In genomic region chr2:174246944-174247381, GRCh38 we compare ENCODE assay signal across 9 cellular contexts. TPM values are rescaled to one million over a fixed set of nuclear protein-coding genes. Genes with fewer than 3 reads are reported as not detected.
DNase-seq lines count a peak whose midpoint lies in the region; ATAC-seq and TF ChIP-seq lines count a peak whose summit lies in the region.
"Had no signal": no experiment of that assay in that cellular context is flagged by ENCODE, and none has a peak within 500 bp of the region (broad histone marks: within the 10 kb centered on the region; RNA-seq: fewer than 3 reads in every experiment).

No MANE protein-coding gene starts in this region.

- H3K9ac ChIP-seq in PC-3 (ENCODE audit: low read length) (peak overlapping the region; percentile 95), skeletal muscle satellite cell (ENCODE audit: low read depth, low read length) (no peak overlapping the region)

- POLR2A ChIA-PET in MCF 10A (lab: Yijun Ruan, JAX) (interaction anchor here (0.9 to 6.8 kb wide), 13 partner anchors 12 to 169 kb away, joined by 3 to 65 read pairs (median 3); no protein-coding TSS in a partner anchor), PC-3 (lab: Charles Lee; ENCODE audit: unreplicated experiment) (no interaction called here)

- peaks cover 0 to 6% of the 10 kb centered on the region in 2 donors for H3K4me1 ChIP-seq in breast epithelium
- peaks cover 17% of the 10 kb centered on the region for H3K4me1 ChIP-seq in PC-3 (ENCODE audit: insufficient read depth, low read length)
- H3K4me1 ChIP-seq in skeletal muscle satellite cell (ENCODE audit: control insufficient read depth, insufficient read depth, low read length), result peaks cover 18% of the 10 kb centered on the region
- peaks cover 11% of the 10 kb centered on the region for H3K4me1 ChIP-seq in mucosa of descending colon (ENCODE audit: low read depth)

- TF ChIP-seq CTCF in MCF 10A (IDR thresholded peaks at IDR 0.05; ENCODE audit: unreplicated experiment), result no peak
- no peak for TF ChIP-seq CTCF in breast epithelium (IDR thresholded peaks at IDR 0.05)
- TF ChIP-seq CTCF in PC-3 (conservative IDR thresholded peaks at IDR 0.05; ENCODE audit: low read depth, low read length), result no peak
- TF ChIP-seq CTCF in epithelial cell of esophagus (IDR thresholded peaks at IDR 0.05; ENCODE audit: insufficient read depth, low read depth, low read length, missing control alignments), result no peak
- no peak for TF ChIP-seq CTCF in mucosa of descending colon (IDR thresholded peaks at IDR 0.05)

- 0 out of 2 replicates have a peak, but pooled peaks cover 5% of the 10 kb centered on the region for H4K20me1 ChIP-seq in PC-3 (ENCODE audit: low read length)

- H3K27me3 ChIP-seq in breast epithelium, result no peaks in the 10 kb centered on the region
- H3K27me3 ChIP-seq in PC-3 (ENCODE audit: low read length), result no peaks in the 10 kb centered on the region
- no peaks in the 10 kb centered on the region for H3K27me3 ChIP-seq in skeletal muscle satellite cell (ENCODE audit: control insufficient read depth, insufficient read depth, low read length)
- H3K27me3 ChIP-seq: testis had no signal

- H3K9me3 Mint-ChIP-seq in MCF 10A (ENCODE audit: unreplicated experiment), result no peaks in the 10 kb centered on the region

- H3K4me3 ChIP-seq in breast epithelium (no peak overlapping the region), PC-3 (ENCODE audit: low read length) (peak overlapping the region; percentile 90), epithelial cell of esophagus (ENCODE audit: low read length) (peak overlapping the region; percentile 82), skeletal muscle satellite cell (ENCODE audit: low read length) (no peak overlapping the region), mucosa of descending colon (no peak overlapping the region)

- H3K4me3 Mint-ChIP-seq in MCF 10A (ENCODE audit: unreplicated experiment), result peak overlapping the region; percentile 94

- CTCF ChIA-PET in MCF 10A (lab: Yijun Ruan, JAX), result no interaction called here
- CTCF ChIA-PET in PC-3 (lab: Charles Lee), result interaction anchor here (0.7 kb wide), 1 partner anchor 17 kb away, joined by 3 read pairs; no protein-coding TSS in a partner anchor

- peak overlapping the region; percentile 94 for H3K27ac Mint-ChIP-seq in MCF 10A (ENCODE audit: low read depth, unreplicated experiment)

- H2AFZ ChIP-seq in PC-3 (ENCODE audit: low read length), result no peak overlapping the region

- intact Hi-C loops in MCF 10A (cut with micrococcal nuclease), result loop anchor here (10.0 kb wide), 1 partner anchor 282 kb away; the partner anchor contains the start of gene SP3
- intact Hi-C loops in breast epithelium (cut with DNase I; ENCODE audit: low total_unique reads), result no loop called here
- intact Hi-C loops in PC-3 (cut with micrococcal nuclease), result loop anchor here (1.0 to 5.0 kb wide), 3 partner anchors 85 to 275 kb away; no protein-coding TSS in a partner anchor
- intact Hi-C loops in mucosa of descending colon (cut with DNase I, micrococcal nuclease), result no loop called here

- peaks cover 13% of the 10 kb centered on the region for H3K4me1 Mint-ChIP-seq in MCF 10A (ENCODE audit: insufficient read depth, unreplicated experiment)

- H3K36me3 Mint-ChIP-seq in MCF 10A (ENCODE audit: insufficient read depth, unreplicated experiment), result peaks cover 45% of the 10 kb centered on the region

- DNase-seq in MCF 10A (ENCODE audit: unreplicated experiment) (no peak), breast epithelium (ENCODE audit: low spot score in 2 of 2) (no peak), PC-3 (peak; percentile 37), epithelial cell of esophagus (ENCODE audit: low read depth) (peak; percentile 31), T-helper 9 cell (no peak), mucosa of descending colon (no peak)
- DNase-seq: testis had no signal

- H3K27ac ChIP-seq in breast epithelium (peak overlapping the region in 1 of 2 donors; percentile 89), PC-3 (ENCODE audit: low read length) (no peak overlapping the region)

- no peak for TF ChIP-seq POLR2A in breast epithelium (IDR thresholded peaks at IDR 0.05)

- H3K9me3 ChIP-seq in breast epithelium, result no peaks in the 10 kb centered on the region
- no peaks in the 10 kb centered on the region for H3K9me3 ChIP-seq in PC-3 (ENCODE audit: low read length)
- H3K9me3 ChIP-seq in skeletal muscle satellite cell (replicated peaks; ENCODE audit: low read length), result no peaks in the 10 kb centered on the region
- no peaks in the 10 kb centered on the region for H3K9me3 ChIP-seq in mucosa of descending colon
- H3K9me3 ChIP-seq: testis had no signal

- BruUV-seq in MCF 10A (replicated peaks; lab: Mats Ljungman, UMichigan) (no TSS peak), PC-3 (replicated peaks; lab: Mats Ljungman, UMichigan) (no TSS peak)

- H3K27me3 Mint-ChIP-seq in MCF 10A (ENCODE audit: insufficient read depth, unreplicated experiment), result no peaks in the 10 kb centered on the region

- H3K4me2 ChIP-seq in PC-3 (ENCODE audit: low read length) (peak overlapping the region; percentile 96), skeletal muscle satellite cell (ENCODE audit: low read length) (peak overlapping the region; percentile 88)

- H3F3A ChIP-seq in PC-3 (ENCODE audit: low read length, unreplicated experiment), result no peaks in the 10 kb centered on the region

- ATAC-seq in PC-3 (no peak), HG02798 (IDR thresholded peaks at IDR 0.05; ENCODE audit: poor library complexity, unreplicated experiment) (no peak), mucosa of descending colon (no peak)

- peaks cover 63% of the 10 kb centered on the region for H3K79me2 ChIP-seq in PC-3 (ENCODE audit: low read length)

- H3K36me3 ChIP-seq in breast epithelium, result no peaks in the 10 kb centered on the region
- peaks cover 26% of the 10 kb centered on the region for H3K36me3 ChIP-seq in PC-3 (ENCODE audit: low read depth, low read length)
- H3K36me3 ChIP-seq in skeletal muscle satellite cell (ENCODE audit: insufficient read depth, low read length), result peaks cover 15% of the 10 kb centered on the region
- no peaks in the 10 kb centered on the region for H3K36me3 ChIP-seq in mucosa of descending colon (ENCODE audit: low read depth)

- no peaks in the 10 kb centered on the region for H3K9me2 ChIP-seq in PC-3 (replicated peaks; ENCODE audit: low read length)

RNA-seq across cellular contexts. Expression of gene OLA1, which starts 1.4 kb away (rescaled TPM):
- total RNA-seq in MCF 10A (2022) (169 and 224 TPM in 2 replicates), breast epithelium (10 to 100 TPM; 56.0 to 73.7 (median 69.1) TPM), PC-3 (2014; rRNA removed) (154 and 182 TPM in 2 replicates), mucosa of descending colon (10 to 100 TPM; 55.3 to 65.8 (median 58.4) TPM)
- total RNA-seq in skeletal muscle satellite cell (2012; rRNA removed), result 93.3 and 129 TPM in 2 replicates

Comparison
In these comparisons a context has a peak if more than half of its experiments do, and no peak if none do; other contexts are left out.
1. intact Hi-C loops: an anchor here in MCF 10A (10.0 kb wide) and PC-3 (1.0 to 5.0 kb wide); none called in breast epithelium and mucosa of descending colon.
2. DNase-seq: peak in PC-3 (single experiment) and epithelial cell of esophagus (single experiment); none in MCF 10A (single experiment), breast epithelium (0 of 2), T-helper 9 cell (single experiment) and mucosa of descending colon (0 of 3).
3. H3K4me3 ChIP-seq: peak in PC-3 (single experiment) and epithelial cell of esophagus (single experiment); none in breast epithelium (0 of 3), skeletal muscle satellite cell (single experiment) and mucosa of descending colon (single experiment).